Comparison of ENCODE assay signal across 31 cellular contexts in the genomic region with DNA sequence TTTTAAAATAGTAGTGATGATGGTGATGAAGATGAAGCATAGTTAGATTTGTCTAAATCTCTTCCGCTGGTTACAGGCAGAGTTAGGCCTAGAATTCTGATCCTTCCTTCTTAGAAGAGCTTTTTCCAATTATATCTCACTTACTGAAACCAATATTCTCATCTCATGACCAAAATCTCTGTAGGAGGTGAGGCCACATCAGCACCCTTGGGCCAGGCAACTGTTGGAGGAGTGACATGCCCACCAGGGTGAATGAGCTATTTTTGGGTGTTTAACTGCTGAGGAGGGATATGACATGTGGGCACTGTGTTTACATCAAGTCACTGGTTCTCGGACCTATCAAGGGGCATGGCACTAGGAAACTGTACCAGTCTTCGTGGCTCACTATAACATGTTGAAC.
"Had no signal": no experiment of that assay in that cellular context is flagged by ENCODE, and none has a peak within 500 bp of the region (broad histone marks: within the 10 kb centered on the region; RNA-seq: fewer than 3 reads in every experiment).

No MANE protein-coding gene starts in this region.

- H3K27ac Mint-ChIP-seq: naive thymus-derived CD4-positive, alpha-beta T cell; nephron progenitor cell; stimulated activated memory B cell treated with anti-CD40 and anti-IgM and Interleukin-4, amounts not matched to agents 10 μg/mL and 1 μg/mL and 100 μg/mL, for 72 hours; stimulated activated naive CD8-positive, alpha-beta T cell treated with anti-CD3 and anti-CD28 coated beads, Interleukin-15, amount 100 ng/mL, for 72 hours; type B pancreatic cell had no signal

- H3K36me3 ChIP-seq: neutrophil, pancreas, prostate gland, right lobe of liver, spleen, suprapubic skin, tibial artery, transverse colon, upper lobe of right lung, vagina had no signal

- H3K36me3 Mint-ChIP-seq: naive thymus-derived CD4-positive, alpha-beta T cell; natural killer cell; stimulated activated memory B cell treated with anti-CD40 and anti-IgM and Interleukin-4, amounts not matched to agents 10 μg/mL and 1 μg/mL and 100 μg/mL, for 72 hours; type B pancreatic cell had no signal

- ATAC-seq: naive thymus-derived CD4-positive, alpha-beta T cell; natural killer cell; pancreas; right cardiac atrium; right lobe of liver; stimulated activated memory B cell treated with anti-CD40 and anti-IgM and Interleukin-4, amounts not matched to agents 10 μg/mL and 1 μg/mL and 100 μg/mL, for 72 hours; stimulated activated naive CD8-positive, alpha-beta T cell treated with anti-CD3 and anti-CD28 coated beads, Interleukin-15, amount 100 ng/mL, for 72 hours; stimulated activated naive CD8-positive, alpha-beta T cell treated with anti-CD3 and anti-CD28 coated beads, Interleukin-15, Interleukin-2, amounts not matched to agents 100 U/mL and 50 U/mL, for 24 hours; upper lobe of right lung had no signal

- H3K27me3 ChIP-seq: neutrophil, pancreas, right lobe of liver, spleen, suprapubic skin, testis, tibial artery, transverse colon, upper lobe of right lung, vagina had no signal

- H3K4me3 ChIP-seq: pancreas, prostate gland, right lobe of liver, skin epidermis, smooth muscle cell, spleen, suprapubic skin, testis, tibial artery, transverse colon, upper lobe of right lung, vagina had no signal

- H3K4me1 Mint-ChIP-seq: nephron progenitor cell; neural crest cell; stimulated activated memory B cell treated with anti-CD40 and anti-IgM and Interleukin-4, amounts not matched to agents 10 μg/mL and 1 μg/mL and 100 μg/mL, for 72 hours; stimulated activated naive CD8-positive, alpha-beta T cell treated with anti-CD3 and anti-CD28 coated beads, Interleukin-15, amount 100 ng/mL, for 72 hours had no signal

- H3K4me1 ChIP-seq: pancreas, prostate gland, right lobe of liver, spleen, suprapubic skin, testis, tibial artery, upper lobe of right lung had no signal

- H3K27ac ChIP-seq: neutrophil, pancreas, right lobe of liver, skin epidermis, spleen, suprapubic skin, testis, tibial artery, upper lobe of right lung, vagina had no signal

- H3K9me3 Mint-ChIP-seq: naive thymus-derived CD4-positive, alpha-beta T cell; natural killer cell; stimulated activated memory B cell treated with anti-CD40 and anti-IgM and Interleukin-4, amounts not matched to agents 10 μg/mL and 1 μg/mL and 100 μg/mL, for 72 hours; stimulated activated naive CD8-positive, alpha-beta T cell treated with anti-CD3 and anti-CD28 coated beads, Interleukin-15, amount 100 ng/mL, for 72 hours; type B pancreatic cell had no signal

- H3K9me3 ChIP-seq: neutrophil, pancreas, prostate gland, right lobe of liver, spleen, suprapubic skin, testis, tibial artery, transverse colon, upper lobe of right lung, vagina had no signal

- DNase-seq: naive thymus-derived CD4-positive, alpha-beta T cell; natural killer cell; nephron progenitor cell; nucleus accumbens; pancreas; retina; right cardiac atrium; right lobe of liver; spleen; stimulated activated CD4-positive, alpha-beta T cell treated with anti-CD3 and anti-CD28 coated beads, Interleukin-12 subunit alpha, Interleukin-12 subunit beta, amount 100 ng/mL, for 4 hours; stimulated activated CD4-positive, alpha-beta T cell treated with anti-CD3 and anti-CD28 coated beads, Interleukin-1b, Interleukin-23, amount 100 ng/mL, for 48 hours; stimulated activated CD4-positive, alpha-beta T cell treated with anti-CD3 and anti-CD28 coated beads, Interleukin-4, amount 100 ng/mL, for 1 hour; stimulated activated CD4-positive, alpha-beta T cell treated with anti-CD3 and anti-CD28 coated beads, Interleukin-4, amount 100 ng/mL, for 4 hours; stimulated activated CD8-positive, alpha-beta memory T cell treated with anti-CD3 and anti-CD28 coated beads, Interleukin-4, amount 100 ng/mL, for 48 hours; stimulated activated naive CD4-positive, alpha-beta T cell; stimulated activated naive CD8-positive, alpha-beta T cell treated with anti-CD3 and anti-CD28 coated beads, Interleukin-15, amount 100 ng/mL, for 72 hours; stimulated activated naive CD8-positive, alpha-beta T cell treated with anti-CD3 and anti-CD28 coated beads, Interleukin-15, Interleukin-2, amounts not matched to agents 100 U/mL and 50 U/mL, for 24 hours; substantia nigra; testis; tibial artery; transverse colon; upper lobe of right lung had no signal

- H3K27me3 Mint-ChIP-seq: naive thymus-derived CD4-positive, alpha-beta T cell; stimulated activated memory B cell treated with anti-CD40 and anti-IgM and Interleukin-4, amounts not matched to agents 10 μg/mL and 1 μg/mL and 100 μg/mL, for 72 hours; stimulated activated naive CD8-positive, alpha-beta T cell treated with anti-CD3 and anti-CD28 coated beads, Interleukin-15, amount 100 ng/mL, for 72 hours had no signal

- H3K4me3 Mint-ChIP-seq: naive thymus-derived CD4-positive, alpha-beta T cell; natural killer cell; nephron progenitor cell; neural crest cell; stimulated activated memory B cell treated with anti-CD40 and anti-IgM and Interleukin-4, amounts not matched to agents 10 μg/mL and 1 μg/mL and 100 μg/mL, for 72 hours; stimulated activated naive CD8-positive, alpha-beta T cell treated with anti-CD3 and anti-CD28 coated beads, Interleukin-15, amount 100 ng/mL, for 72 hours; type B pancreatic cell had no signal
